Comparison of ENCODE assay signal across 8 cellular contexts in genomic region chr3:138923531-138923994, GRCh38. TPM values are rescaled to one million over a fixed set of nuclear protein-coding genes. Genes with fewer than 3 reads are reported as not detected.
DNase-seq lines count a peak whose midpoint lies in the region; ATAC-seq and TF ChIP-seq lines count a peak whose summit lies in the region.

No MANE protein-coding gene starts in this region.

- H3K4me3 ChIP-seq in PC-3 (ENCODE audit: low read length) (0 out of 2 replicates have a peak overlapping the region, but pooled peaks have one; percentile 30), neuronal stem cell (ENCODE audit: low read length in 2 of 2) (no peak overlapping the region)

- H3K4me1 ChIP-seq in PC-3 (ENCODE audit: insufficient read depth, low read length) = peaks cover 17% of the 10 kb centered on the region
- no peaks in the 10 kb centered on the region for H3K4me1 ChIP-seq in neuronal stem cell (ENCODE audit: control insufficient read depth in 2 of 2, insufficient read depth in 1 of 2, low read depth in 1 of 2, low read length in 2 of 2)

- no peak overlapping the region for H3K18ac ChIP-seq in neuronal stem cell (ENCODE audit: low read length)

- H3K23ac ChIP-seq in neuronal stem cell (ENCODE audit: low read depth, low read length, poor library complexity) = no peak overlapping the region

- no peaks in the 10 kb centered on the region for H3K79me2 ChIP-seq in PC-3 (ENCODE audit: low read length)

- in situ Hi-C loops in KBM-7 (cut with MboI; ENCODE audit: low pct_unique_long_range_greater_than_20kb, low sequenced_read_pairs) = loop anchor here (25.0 kb wide), 1 partner anchor 336 kb away; the partner anchor contains the start of gene CEP70

- no peaks in the 10 kb centered on the region for H3K9me3 ChIP-seq in PC-3 (ENCODE audit: low read length)
- H3K9me3 ChIP-seq in neuronal stem cell (replicated peaks in 1 of 2; ENCODE audit: control insufficient read depth in 2 of 2, insufficient read depth in 1 of 2, low read depth in 1 of 2, low read length in 2 of 2) = no peaks in the 10 kb centered on the region

- no peak overlapping the region for H2BK15ac ChIP-seq in neuronal stem cell (ENCODE audit: low read length)

- no peak overlapping the region for H3K27ac ChIP-seq in PC-3 (ENCODE audit: low read length)
- no peak overlapping the region for H3K27ac ChIP-seq in neuronal stem cell (replicated peaks; ENCODE audit: low read length)

- no peaks in the 10 kb centered on the region for H4K20me1 ChIP-seq in PC-3 (ENCODE audit: low read length)

- peak; percentile 82 for TF ChIP-seq CTCF in PC-3 (conservative IDR thresholded peaks at IDR 0.05; ENCODE audit: low read depth, low read length)

- POLR2A ChIA-PET in PC-3 (lab: Charles Lee; ENCODE audit: unreplicated experiment) = interaction anchor here (0.7 kb wide), 1 partner anchor 397 kb away, joined by 4 read pairs; no protein-coding TSS in a partner anchor

- H3K4ac ChIP-seq in neuronal stem cell (ENCODE audit: low read length) = no peak overlapping the region

- H2BK120ac ChIP-seq in neuronal stem cell (ENCODE audit: low read depth, low read length) = no peak overlapping the region

- H3K4me2 ChIP-seq in PC-3 (ENCODE audit: low read length) (peak overlapping the region; percentile 68), neuronal stem cell (ENCODE audit: insufficient read depth, low read length, poor library complexity, severe bottlenecking) (no peak overlapping the region)

- H3K79me1 ChIP-seq in neuronal stem cell (ENCODE audit: low read depth, low read length) = no peaks in the 10 kb centered on the region

- H2AFZ ChIP-seq in PC-3 (ENCODE audit: low read length) (peak overlapping the region; percentile 71; the same call in 1 of the 2 replicates), neuronal stem cell (ENCODE audit: low read length) (peak overlapping the region; percentile 48)

- H3K9ac ChIP-seq in PC-3 (ENCODE audit: low read length) (no peak overlapping the region), neuronal stem cell (ENCODE audit: low read depth, low read length, poor library complexity) (no peak overlapping the region)

- no peaks in the 10 kb centered on the region for H3K9me2 ChIP-seq in PC-3 (replicated peaks; ENCODE audit: low read length)

- H3K27me3 ChIP-seq in PC-3 (ENCODE audit: low read length) = no peaks in the 10 kb centered on the region
- H3K27me3 ChIP-seq in neuronal stem cell (ENCODE audit: control insufficient read depth in 3 of 3, insufficient read depth in 3 of 3, low read depth in 1 of 3, low read length in 3 of 3) = peaks cover 0 to 4% (median 0%) of the 10 kb centered on the region in 3 experiments

- H3F3A ChIP-seq in PC-3 (ENCODE audit: low read length, unreplicated experiment) = no peaks in the 10 kb centered on the region

- no peak overlapping the region for H4K91ac ChIP-seq in neuronal stem cell (ENCODE audit: low read depth, low read length, poor library complexity)

- H2AK5ac ChIP-seq in neuronal stem cell (ENCODE audit: low read depth, low read length) = no peak overlapping the region

- intact Hi-C loops in PC-3 (cut with micrococcal nuclease) = loop anchor here (2.0 to 5.0 kb wide), 6 partner anchors 159 to 591 kb away; no protein-coding TSS in a partner anchor

- H3K14ac ChIP-seq in neuronal stem cell (ENCODE audit: low read length) = no peak overlapping the region

- ATAC-seq in GM21576 (IDR thresholded peaks at IDR 0.05; ENCODE audit: unreplicated experiment) (peak; percentile 85), PC-3 (peak; percentile 47)

- no CpG with 5 or more reads among the region's 6 CpGs for WGBS in neuronal stem cell (ENCODE audit: extremely low coverage in 2 of 2, insufficient read length in 2 of 2, insufficient replicate concordance in 1 of 2), 2 donors

- H3K36me3 ChIP-seq in PC-3 (ENCODE audit: low read depth, low read length) = no peaks in the 10 kb centered on the region
- H3K36me3 ChIP-seq in neuronal stem cell (replicated peaks in 1 of 2; ENCODE audit: control insufficient read depth in 2 of 2, insufficient read depth in 2 of 2, low read length in 2 of 2) = no peaks in the 10 kb centered on the region

- CTCF ChIA-PET in PC-3 (lab: Charles Lee) = interaction anchor here (0.6 to 2.9 kb wide), 7 partner anchors 9 to 506 kb away, joined by 3 to 18 read pairs (median 4); partner anchors contain the start of gene CEP70

- DNase-seq in DMS153 treated with DMSO at 0.1 percent for 48 hours (lab: John Stamatoyannopoulos, UW; ENCODE audit: unreplicated experiment) = peak; percentile 52
- DNase-seq in KBM-7 = peak; percentile 91
- DNase-seq in PC-3 = peak; percentile 88
- peak; percentile 74 for DNase-seq in activated T-cell treated with anti-CD3 and anti-CD28 coated beads for 48 hours (ENCODE audit: low read depth)
- peak; percentile 71 for DNase-seq in fibroblast of gingiva (ENCODE audit: low read depth)
- peak; percentile 87 for DNase-seq in neuronal stem cell (ENCODE audit: low spot score)
- DNase-seq in stromal cell of bone marrow (ENCODE audit: low read depth) = peak; percentile 73

- H4K8ac ChIP-seq in neuronal stem cell (ENCODE audit: low read depth, low read length) = no peak overlapping the region

- H2BK12ac ChIP-seq in neuronal stem cell (ENCODE audit: low read length) = no peak overlapping the region

- no TSS peak for BruUV-seq in PC-3 (replicated peaks; lab: Mats Ljungman, UMichigan)

- no peak overlapping the region for H2BK5ac ChIP-seq in neuronal stem cell (ENCODE audit: low read length)

RNA-seq across cellular contexts. Expression of gene FOXL2, which starts 23.4 kb away (rescaled TPM):
- total RNA-seq in PC-3 (2014; rRNA removed) = not detected in 2 replicates
- 0.04 TPM for polyA plus RNA-seq in neuronal stem cell (2013, experiment 1 of 2)
- 0.04 TPM for polyA plus RNA-seq in neuronal stem cell (2013, experiment 2 of 2)

RNA-seq across cellular contexts. Expression of gene FOXL2NB, which starts 23.5 kb away (rescaled TPM):
- total RNA-seq in PC-3 (2014; rRNA removed) = 0.17 TPM in 1 of 2 replicates, not detected in the other
- 0.01 TPM for polyA plus RNA-seq in neuronal stem cell (2013, experiment 1 of 2)
- polyA plus RNA-seq in neuronal stem cell (2013, experiment 2 of 2) = not detected
